Comparison of ENCODE assay signal across 22 cellular contexts in genomic region chrX:22313757-22314156, GRCh38. TPM values are rescaled to one million over a fixed set of nuclear protein-coding genes. Genes with fewer than 3 reads are reported as not detected.
"Had no signal": no experiment of that assay in that cellular context is flagged by ENCODE, and none has a peak within 500 bp of the region (broad histone marks: within the 10 kb centered on the region; RNA-seq: fewer than 3 reads in every experiment).

No MANE protein-coding gene starts in this region.

- H3K27me3 Mint-ChIP-seq: activated B cell treated with CpG ODN at 0.5 μM for 24 hours; activated CD4-positive, alpha-beta memory T cell treated with anti-CD3 and anti-CD28 coated beads, Interleukin-2, amount 10 ng/mL, durations not matched to agents 7 days and 5 days; activated CD8-positive, alpha-beta memory T cell treated with anti-CD3 and anti-CD28 coated beads, Interleukin-2, amount 10 ng/mL, durations not matched to agents 7 days and 5 days; brain had no signal

- ATAC-seq: activated CD8-positive, alpha-beta memory T cell treated with anti-CD3 and anti-CD28 coated beads, Interleukin-2, amount 10 ng/mL, durations not matched to agents 7 days and 5 days; activated T-helper 17 cell treated with anti-CD3 and anti-CD28 coated beads, Interleukin-2, amount 50 U/mL, for 72 hours; gastrocnemius medialis; heart left ventricle; stimulated activated naive B cell treated with anti-CD40 and anti-IgM and Interleukin-4, amounts not matched to agents 10 μg/mL and 1 μg/mL and 100 μg/mL, for 72 hours had no signal

- H3K27ac Mint-ChIP-seq: activated B cell treated with CpG ODN at 0.5 μM for 24 hours; activated CD4-positive, alpha-beta memory T cell treated with anti-CD3 and anti-CD28 coated beads, Interleukin-2, amount 10 ng/mL, durations not matched to agents 7 days and 5 days; activated CD8-positive, alpha-beta memory T cell treated with anti-CD3 and anti-CD28 coated beads, Interleukin-2, amount 10 ng/mL, durations not matched to agents 7 days and 5 days; activated naive CD4-positive, alpha-beta T cell treated with anti-CD3 and anti-CD28 coated beads for 36 hours; activated T-helper 17 cell treated with anti-CD3 and anti-CD28 coated beads, Interleukin-2, amount 50 U/mL, for 72 hours; nephron progenitor cell; stimulated activated naive B cell treated with anti-CD40 and anti-IgM and Interleukin-4, amounts not matched to agents 10 μg/mL and 1 μg/mL and 100 μg/mL, for 72 hours; T-helper 2 cell treated with Interferon-gamma antibody and Interleukin-4, amounts not matched to agents 5 μg/mL and 100 μg/mL, for 36 hours had no signal

- H3K4me3 Mint-ChIP-seq: activated B cell treated with CpG ODN at 0.5 μM for 24 hours; activated CD4-positive, alpha-beta memory T cell treated with anti-CD3 and anti-CD28 coated beads, Interleukin-2, amount 10 ng/mL, durations not matched to agents 7 days and 5 days; activated CD8-positive, alpha-beta memory T cell treated with anti-CD3 and anti-CD28 coated beads, Interleukin-2, amount 10 ng/mL, durations not matched to agents 7 days and 5 days; activated naive CD4-positive, alpha-beta T cell treated with anti-CD3 and anti-CD28 coated beads for 36 hours; activated T-helper 17 cell treated with anti-CD3 and anti-CD28 coated beads, Interleukin-2, amount 50 U/mL, for 72 hours; nephron progenitor cell; stimulated activated naive B cell treated with anti-CD40 and anti-IgM and Interleukin-4, amounts not matched to agents 10 μg/mL and 1 μg/mL and 100 μg/mL, for 72 hours; T-helper 2 cell treated with Interferon-gamma antibody and Interleukin-4, amounts not matched to agents 5 μg/mL and 100 μg/mL, for 36 hours had no signal

- H3K4me1 ChIP-seq: gastrocnemius medialis, heart left ventricle, upper lobe of left lung had no signal

- H3K4me1 Mint-ChIP-seq: activated B cell treated with CpG ODN at 0.5 μM for 24 hours; activated CD4-positive, alpha-beta memory T cell treated with anti-CD3 and anti-CD28 coated beads, Interleukin-2, amount 10 ng/mL, durations not matched to agents 7 days and 5 days; activated CD8-positive, alpha-beta memory T cell treated with anti-CD3 and anti-CD28 coated beads, Interleukin-2, amount 10 ng/mL, durations not matched to agents 7 days and 5 days; activated T-helper 17 cell treated with anti-CD3 and anti-CD28 coated beads, Interleukin-2, amount 50 U/mL, for 72 hours; stimulated activated naive B cell treated with anti-CD40 and anti-IgM and Interleukin-4, amounts not matched to agents 10 μg/mL and 1 μg/mL and 100 μg/mL, for 72 hours had no signal

- H3K27ac ChIP-seq: gastrocnemius medialis, heart left ventricle, thoracic aorta, upper lobe of left lung had no signal

- H3K36me3 Mint-ChIP-seq: activated CD8-positive, alpha-beta memory T cell treated with anti-CD3 and anti-CD28 coated beads, Interleukin-2, amount 10 ng/mL, durations not matched to agents 7 days and 5 days; brain; stimulated activated naive B cell treated with anti-CD40 and anti-IgM and Interleukin-4, amounts not matched to agents 10 μg/mL and 1 μg/mL and 100 μg/mL, for 72 hours had no signal

- DNase-seq: activated B cell treated with CpG ODN at 0.5 μM for 24 hours; activated CD4-positive, alpha-beta memory T cell treated with anti-CD3 and anti-CD28 coated beads, Interleukin-2, amount 10 ng/mL, durations not matched to agents 7 days and 5 days; activated CD4-positive, alpha-beta T cell treated with anti-CD3 and anti-CD28 coated beads for 4 hours; activated CD8-positive, alpha-beta memory T cell treated with anti-CD3 and anti-CD28 coated beads, Interleukin-2, amount 10 ng/mL, durations not matched to agents 7 days and 5 days; activated naive CD4-positive, alpha-beta T cell treated with anti-CD3 and anti-CD28 coated beads for 36 hours; central memory CD4-positive, alpha-beta T cell; erythroblast; gastrocnemius medialis; heart left ventricle; islet precursor cell; nephron progenitor cell; occipital lobe; retina; stimulated activated naive B cell treated with anti-CD40 and anti-IgM and Interleukin-4, amounts not matched to agents 10 μg/mL and 1 μg/mL and 100 μg/mL, for 72 hours; upper lobe of left lung had no signal

- H3K4me3 ChIP-seq: gastrocnemius medialis, heart left ventricle, lung, thoracic aorta, upper lobe of left lung had no signal

- H3K27me3 ChIP-seq: gastrocnemius medialis, upper lobe of left lung had no signal

- H3K36me3 ChIP-seq: gastrocnemius medialis, heart left ventricle, thoracic aorta, upper lobe of left lung had no signal

- H3K9me3 ChIP-seq: gastrocnemius medialis, heart left ventricle, thoracic aorta, upper lobe of left lung had no signal

- H3K9me3 Mint-ChIP-seq: activated B cell treated with CpG ODN at 0.5 μM for 24 hours; activated CD4-positive, alpha-beta memory T cell treated with anti-CD3 and anti-CD28 coated beads, Interleukin-2, amount 10 ng/mL, durations not matched to agents 7 days and 5 days; activated naive CD4-positive, alpha-beta T cell treated with anti-CD3 and anti-CD28 coated beads for 36 hours; activated T-helper 17 cell treated with anti-CD3 and anti-CD28 coated beads, Interleukin-2, amount 50 U/mL, for 72 hours; stimulated activated naive B cell treated with anti-CD40 and anti-IgM and Interleukin-4, amounts not matched to agents 10 μg/mL and 1 μg/mL and 100 μg/mL, for 72 hours; T-helper 2 cell treated with Interferon-gamma antibody and Interleukin-4, amounts not matched to agents 5 μg/mL and 100 μg/mL, for 36 hours had no signal

RNA-seq across cellular contexts. Expression of gene CBLL2, which starts 41.0 kb away (rescaled TPM):
- total RNA-seq: activated B cell treated with CpG ODN at 0.5 μM for 24 hours; activated CD4-positive, alpha-beta memory T cell treated with anti-CD3 and anti-CD28 coated beads, Interleukin-2, amount 10 ng/mL, durations not matched to agents 7 days and 5 days; activated CD8-positive, alpha-beta memory T cell treated with anti-CD3 and anti-CD28 coated beads, Interleukin-2, amount 10 ng/mL, durations not matched to agents 7 days and 5 days; activated naive CD4-positive, alpha-beta T cell treated with anti-CD3 and anti-CD28 coated beads for 36 hours; activated T-helper 17 cell treated with anti-CD3 and anti-CD28 coated beads, Interleukin-2, amount 50 U/mL, for 72 hours; gastrocnemius medialis; heart left ventricle; lung; myocyte; occipital lobe; posterior vena cava; thoracic aorta; upper lobe of left lung had no signal
- polyA plus RNA-seq: heart left ventricle, lung had no signal
